1 cellular context compared by ENCODE assay signal in genomic region chr16:89338863-89339262, GRCh38.
TF ChIP-seq lines count a peak whose summit lies in the region.

No MANE protein-coding gene starts in this region.

TF ChIP-seq in HCT116, 20 proteins besides CTCF, POLR2A, EP300 and RAD21 (continued from another document):
- no peak for TF ChIP-seq REST (IDR thresholded peaks at IDR 0.05; ENCODE audit: low read depth)
